Comparison of ENCODE assay signal across 26 cellular contexts in genomic region chr1:205522692-205523091, GRCh38.
"Had no signal": no experiment of that assay in that cellular context is flagged by ENCODE, and none has a peak within 500 bp of the region (broad histone marks: within the 10 kb centered on the region; RNA-seq: fewer than 3 reads in every experiment).

No MANE protein-coding gene starts in this region.

- H3K4me3 ChIP-seq: hepatocyte, lower lobe of right lung, psoas muscle, right lobe of liver, smooth muscle cell, thoracic aorta, tibial artery, upper lobe of right lung had no signal

- H3K27me3 ChIP-seq: hepatocyte, neutrophil, right lobe of liver, tibial artery, upper lobe of right lung had no signal

- H3K79me2 ChIP-seq: hepatocyte, parathyroid adenoma had no signal

- H3K4me1 ChIP-seq: parathyroid adenoma, psoas muscle, right lobe of liver, upper lobe of right lung had no signal

- H3K27ac ChIP-seq: hepatocyte, lower lobe of right lung, neutrophil, parathyroid adenoma, psoas muscle, right lobe of liver, thoracic aorta, tibial artery, upper lobe of right lung had no signal

- H3K9me3 ChIP-seq: lower lobe of right lung, neutrophil, psoas muscle, right lobe of liver, thoracic aorta, tibial artery, upper lobe of right lung had no signal

- FAIRE-seq: urothelium cell line had no signal

- H3K36me3 ChIP-seq: neutrophil, right lobe of liver, upper lobe of right lung had no signal

- H2AFZ ChIP-seq: hepatocyte, parathyroid adenoma had no signal

- H3K4me2 ChIP-seq: hepatocyte, smooth muscle cell had no signal

- DNase-seq: islet precursor cell; left cardiac atrium; lower lobe of right lung; mammary epithelial cell; mesenchymal stem cell; naive thymus-derived CD8-positive, alpha-beta T cell; occipital lobe; psoas muscle; right lobe of liver; stimulated activated CD4-positive, alpha-beta T cell treated with anti-CD3 and anti-CD28 coated beads, Interleukin-1b, Interleukin-23, amount 100 ng/mL, for 48 hours; stimulated activated CD4-positive, alpha-beta T cell treated with anti-CD3 and anti-CD28 coated beads, Interleukin-2, amount 100 ng/mL, for 48 hours; stimulated activated CD4-positive, alpha-beta T cell treated with anti-CD3 and anti-CD28 coated beads, Interleukin-4, amount 100 ng/mL, for 4 hours; stimulated activated CD8-positive, alpha-beta memory T cell treated with anti-CD3 and anti-CD28 coated beads, Interleukin-4, amount 100 ng/mL, for 48 hours; stimulated activated naive CD4-positive, alpha-beta T cell treated with Interleukin-2 at 50 U/mL for 16 hours; stimulated activated naive CD8-positive, alpha-beta T cell treated with anti-CD3 and anti-CD28 coated beads, Interleukin-15, amount 100 ng/mL, for 72 hours; tibial artery; trophoblast cell; upper lobe of right lung had no signal

- ATAC-seq: left cardiac atrium; left lobe of liver; lower lobe of right lung; naive thymus-derived CD8-positive, alpha-beta T cell; psoas muscle; right lobe of liver; stimulated activated memory B cell treated with anti-CD40 and anti-IgM and Interleukin-4, amounts not matched to agents 10 μg/mL and 1 μg/mL and 100 μg/mL, for 72 hours; upper lobe of right lung had no signal

- H3K9ac ChIP-seq: parathyroid adenoma had no signal
